Comparison of ENCODE assay signal across 8 cellular contexts in the genomic region with DNA sequence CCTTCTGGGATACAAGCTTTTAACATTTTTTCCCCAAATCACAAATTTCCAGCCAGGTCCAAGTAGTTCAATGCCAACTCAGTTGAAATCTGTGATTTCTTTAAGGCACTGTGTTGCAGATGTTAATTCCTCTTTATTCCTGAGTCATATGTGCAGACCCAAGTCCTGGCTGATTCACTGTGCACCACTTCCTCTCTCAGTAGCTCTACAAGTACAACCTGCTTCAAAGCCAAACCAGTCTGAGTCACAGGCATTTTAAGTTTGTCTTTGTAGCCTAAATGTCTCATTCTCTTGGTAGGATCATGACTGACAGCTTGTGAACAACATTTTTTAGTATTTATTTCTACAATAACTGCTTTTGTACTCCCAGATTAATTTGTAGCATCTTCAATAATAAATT.
DNase-seq lines count a peak whose midpoint lies in the region; ATAC-seq and TF ChIP-seq lines count a peak whose summit lies in the region.

No MANE protein-coding gene starts in this region.

- peak; percentile 96 for ATAC-seq in PC-3
- ATAC-seq in GM18517 (IDR thresholded peaks at IDR 0.05; ENCODE audit: unreplicated experiment): no peak

- no peak overlapping the region for H3K4me3 ChIP-seq in PC-3 (ENCODE audit: low read length)
- H3K4me3 ChIP-seq in astrocyte of the spinal cord (ENCODE audit: low read depth, low read length): no peak overlapping the region
- no peak overlapping the region for H3K4me3 ChIP-seq in testis

- peak overlapping the region; percentile 59 for H3K4me2 ChIP-seq in PC-3 (ENCODE audit: low read length)

- H3K9ac ChIP-seq in PC-3 (ENCODE audit: low read length): peak overlapping the region; percentile 73

- H3K79me2 ChIP-seq in PC-3 (ENCODE audit: low read length): no peaks in the 10 kb centered on the region

- BruUV-seq in PC-3 (replicated peaks; lab: Mats Ljungman, UMichigan): no TSS peak

- TF ChIP-seq POLR2A in testis (IDR thresholded peaks at IDR 0.05): no peak

- no peaks in the 10 kb centered on the region for H3K36me3 ChIP-seq in PC-3 (ENCODE audit: low read depth, low read length)
- no peaks in the 10 kb centered on the region for H3K36me3 ChIP-seq in testis (ENCODE audit: low read depth, missing control alignments)

- DNase-seq in EH (ENCODE audit: low read depth) (peak; percentile 91), PC-3 (peak; percentile 95), astrocyte of the spinal cord (ENCODE audit: low read depth, low spot score) (peak; percentile 92), pons (ENCODE audit: low spot score) (peak; percentile 61), T-helper 9 cell (no peak), NCI-H2171 treated with DMSO at 0.1 percent for 48 hours (lab: John Stamatoyannopoulos, UW) (no peak), testis (no peak)

- H3K27ac ChIP-seq in PC-3 (ENCODE audit: low read length) (peak overlapping the region; percentile 98), testis (no peak overlapping the region)

- H3F3A ChIP-seq in PC-3 (ENCODE audit: low read length, unreplicated experiment): no peaks in the 10 kb centered on the region

- H3K9me3 ChIP-seq in PC-3 (ENCODE audit: low read length) (no peaks in the 10 kb centered on the region), testis (no peaks in the 10 kb centered on the region)

- POLR2A ChIA-PET in PC-3 (lab: Charles Lee; ENCODE audit: unreplicated experiment): interaction anchor here (0.6 kb wide), 1 partner anchor 47 kb away, joined by 3 read pairs; no protein-coding TSS in a partner anchor

- in situ Hi-C loops in astrocyte of the spinal cord (cut with HindIII; ENCODE audit: low sequenced_read_pairs): no loop called here

- H3K4me1 ChIP-seq in PC-3 (ENCODE audit: insufficient read depth, low read length) (peaks cover 54% of the 10 kb centered on the region), testis (no peaks in the 10 kb centered on the region)

- no peak for TF ChIP-seq CTCF in PC-3 (conservative IDR thresholded peaks at IDR 0.05; ENCODE audit: low read depth, low read length)
- no peak for TF ChIP-seq CTCF in astrocyte of the spinal cord (IDR thresholded peaks at IDR 0.05; ENCODE audit: low read depth, low read length)
- no peak for TF ChIP-seq CTCF in testis (IDR thresholded peaks at IDR 0.05)

- no peak overlapping the region for H2AFZ ChIP-seq in PC-3 (ENCODE audit: low read length)

- CTCF ChIA-PET in PC-3 (lab: Charles Lee): interaction anchor here (0.6 to 1.1 kb wide), 3 partner anchors 48 to 361 kb away, joined by 3 to 5 read pairs (median 4); a partner anchor contains a TSS

- H4K20me1 ChIP-seq in PC-3 (ENCODE audit: low read length): no peaks in the 10 kb centered on the region

- intact Hi-C loops in PC-3 (cut with micrococcal nuclease) (loop anchor here (1.0 kb wide), 1 partner anchor 178 kb away; no protein-coding TSS in a partner anchor), testis (cut with DNase I; ENCODE audit: low total_unique reads) (no loop called here)

- no peaks in the 10 kb centered on the region for H3K9me2 ChIP-seq in PC-3 (replicated peaks; ENCODE audit: low read length)

- H3K27me3 ChIP-seq in PC-3 (ENCODE audit: low read length) (no peaks in the 10 kb centered on the region), testis (no peaks in the 10 kb centered on the region)

Comparison
In these comparisons a context has a peak if more than half of its experiments do, and no peak if none do; other contexts are left out.
1. DNase-seq: peak in EH (single experiment), PC-3 (single experiment), astrocyte of the spinal cord (single experiment) and pons (single experiment); none in T-helper 9 cell (single experiment), NCI-H2171 treated with DMSO at 0.1 percent for 48 hours (single experiment) and testis (single experiment).